Comparison of ENCODE assay signal across 15 cellular contexts in the genomic region with DNA sequence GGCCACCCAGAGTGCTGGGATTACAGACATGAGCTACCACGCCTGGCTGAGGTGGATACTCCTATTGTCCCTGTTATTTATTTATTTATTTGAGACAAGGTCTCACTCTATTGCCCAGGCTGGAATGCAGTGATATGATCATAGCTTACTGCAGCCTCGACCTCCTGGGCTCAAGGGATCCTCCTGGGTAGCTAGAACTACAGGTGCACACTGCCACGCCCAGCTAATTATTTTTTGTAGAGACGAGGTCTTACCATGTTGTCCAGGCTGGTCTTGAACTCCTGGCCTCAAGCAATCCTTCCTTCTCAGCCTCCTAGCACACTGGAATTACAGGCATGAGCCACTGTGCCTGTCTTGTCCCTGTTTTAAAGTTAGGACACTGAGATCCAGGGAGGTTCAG. TPM values are rescaled to one million over a fixed set of nuclear protein-coding genes. Genes with fewer than 3 reads are reported as not detected.
DNase-seq lines count a peak whose midpoint lies in the region; ATAC-seq, FAIRE-seq and TF ChIP-seq lines count a peak whose summit lies in the region.
"Had no signal": no experiment of that assay in that cellular context is flagged by ENCODE, and none has a peak within 500 bp of the region (broad histone marks: within the 10 kb centered on the region; RNA-seq: fewer than 3 reads in every experiment).

No MANE protein-coding gene starts in this region.

- no peak overlapping the region for H3K27ac Mint-ChIP-seq in WTC11
- H3K27ac Mint-ChIP-seq: activated T-helper 2 cell treated with anti-CD3 and anti-CD28 coated beads, Interferon-gamma antibody, Interleukin-2, Interleukin-4, amounts not matched to agents 10 μg/mL and 5 μg/mL and 100 μg/mL, durations not matched to agents 14 hours and 24 hours and 36 hours had no signal

- H3K9me3 ChIP-seq in HepG2 (ENCODE audit: low read length) (no peaks in the 10 kb centered on the region), right lobe of liver (no peaks in the 10 kb centered on the region), RWPE2 (ENCODE audit: severe bottlenecking) (no peaks in the 10 kb centered on the region), endothelial cell of umbilical vein (replicated peaks; ENCODE audit: control insufficient read depth, insufficient read depth, low read length) (no peaks in the 10 kb centered on the region), upper lobe of right lung (no peaks in the 10 kb centered on the region)

- dilution Hi-C loops in endothelial cell of umbilical vein (cut with MboI; ENCODE audit: extremely low pct_ligation_motif_present, low sequenced_read_pairs), result no loop called here

- H3K9ac ChIP-seq in HepG2 (ENCODE audit: insufficient read depth, low read depth, low read length) (no peak overlapping the region), endothelial cell of umbilical vein (replicated peaks; ENCODE audit: extremely low read depth, insufficient read depth, low read length) (no peak overlapping the region)

- H3K4me3 Mint-ChIP-seq in WTC11, result no peak overlapping the region

- no peak overlapping the region for H3K4me3 ChIP-seq in HepG2 (replicated peaks in 1 of 3; ENCODE audit: insufficient read depth in 1 of 3, low read depth in 2 of 3, low read length in 3 of 3)
- H3K4me3 ChIP-seq in right lobe of liver, result no peak overlapping the region
- no peak overlapping the region for H3K4me3 ChIP-seq in RWPE2 (ENCODE audit: severe bottlenecking)
- H3K4me3 ChIP-seq in endothelial cell of umbilical vein (replicated peaks in 1 of 3; ENCODE audit: insufficient read depth in 1 of 3, low read depth in 1 of 3, low read length in 3 of 3), result no peak overlapping the region
- H3K4me3 ChIP-seq in upper lobe of right lung, result no peak overlapping the region

- DNase-seq in HepG2 (ENCODE audit: low spot score), result no peak
- DNase-seq in right lobe of liver, result no peak
- DNase-seq in RWPE2 (ENCODE audit: low spot score), result no peak
- DNase-seq in endothelial cell of umbilical vein (ENCODE audit: low read depth, low spot score), result no peak
- DNase-seq in upper lobe of right lung, result no peak
- DNase-seq in stimulated activated CD4-positive, alpha-beta T cell treated with anti-CD3 and anti-CD28 coated beads, Interleukin-4, amount 100 ng/mL, for 24 hours, result no peak
- no peak for DNase-seq in WTC11 (ENCODE audit: low spot score)
- no peak for DNase-seq in mucosa of gallbladder (ENCODE audit: low spot score)
- DNase-seq: DMS79 treated with DMSO at 0.1 percent for 48 hours; NCI-H1048; stimulated activated CD4-positive, alpha-beta T cell treated with anti-CD3 and anti-CD28 coated beads, Interleukin-2, amount 100 ng/mL, for 48 hours; SW 1271 had no signal

- WGBS in HepG2 (ENCODE audit: low lambda C conversion rate), result 71% methylated on average over 4 of the region's 4 CpGs
- WGBS in right lobe of liver (ENCODE audit: insufficient coverage, low coverage, low lambda C conversion rate, missing lambda C conversion rate), result 96% methylated on average over 3 of the region's 4 CpGs

- peaks cover 6% of the 10 kb centered on the region for H3K27me3 Mint-ChIP-seq in WTC11 (ENCODE audit: low read depth)

- H3K9me1 ChIP-seq in endothelial cell of umbilical vein (replicated peaks; ENCODE audit: control insufficient read depth, extremely low read depth, insufficient read depth, low read length), result no peaks in the 10 kb centered on the region

- H3K79me2 ChIP-seq in HepG2 (ENCODE audit: insufficient read depth, low read length) (no peaks in the 10 kb centered on the region), endothelial cell of umbilical vein (ENCODE audit: control insufficient read depth, insufficient read depth, low read length) (peaks cover 2% of the 10 kb centered on the region)

- TF ChIP-seq POLR2A in HepG2 (IDR thresholded peaks at IDR 0.05; ENCODE audit: insufficient read depth in 1 of 2, low read depth in 2 of 2, low read length in 2 of 2), result no peak
- TF ChIP-seq POLR2A in right lobe of liver (IDR thresholded peaks at IDR 0.05), result no peak
- no peak for TF ChIP-seq POLR2A in endothelial cell of umbilical vein (IDR thresholded peaks at IDR 0.05; ENCODE audit: low read depth, low read length)

- TF ChIP-seq EP300 in HepG2 (IDR thresholded peaks at IDR 0.05; ENCODE audit: low read depth in 2 of 2, low read length in 2 of 2) (no peak), HepG2 (CRISPR knock-in tag; IDR thresholded peaks at IDR 0.05; ENCODE audit: borderline replicate concordance) (no peak)

- FAIRE-seq in HepG2 (lab: Jason Lieb, UNC) (no peak), endothelial cell of umbilical vein (lab: Jason Lieb, UNC) (peak; percentile 43)
- FAIRE-seq: urothelium cell line had no signal

- in situ Hi-C loops in HepG2 (cut with HindIII; ENCODE audit: extremely low pct_ligation_motif_present, low pct_unique_long_range_greater_than_20kb), result no loop called here

- POLR2A ChIA-PET in HepG2 (lab: Yijun Ruan, JAX) (interaction anchor here (1.2 kb wide), 1 partner anchor 16 kb away, joined by 3 read pairs; no protein-coding TSS in a partner anchor), endothelial cell of umbilical vein (lab: Charles Lee) (no interaction called here), WTC11 (lab: Charles Lee) (interaction anchor here (0.5 kb wide), 1 partner anchor 637 kb away, joined by 3 read pairs; no protein-coding TSS in a partner anchor)

- H3K4me2 ChIP-seq in HepG2 (ENCODE audit: low read depth, low read length) (peak overlapping the region; percentile 73), endothelial cell of umbilical vein (ENCODE audit: insufficient read depth, low read length) (no peak overlapping the region)

- no peaks in the 10 kb centered on the region for H3K9me3 Mint-ChIP-seq in WTC11
- H3K9me3 Mint-ChIP-seq: activated T-helper 2 cell treated with anti-CD3 and anti-CD28 coated beads, Interferon-gamma antibody, Interleukin-2, Interleukin-4, amounts not matched to agents 10 μg/mL and 5 μg/mL and 100 μg/mL, durations not matched to agents 14 hours and 24 hours and 36 hours had no signal

- intact Hi-C loops in HepG2 (cut with micrococcal nuclease; ENCODE audit: unreplicated experiment), result no loop called here
- intact Hi-C loops in right lobe of liver (cut with DNase I), result no loop called here
- intact Hi-C loops in endothelial cell of umbilical vein (cut with micrococcal nuclease), result no loop called here
- intact Hi-C loops in upper lobe of right lung (cut with DNase I), result no loop called here

- TF ChIP-seq CTCF in HepG2 (CRISPR knock-in tag; IDR thresholded peaks at IDR 0.05), result no peak
- TF ChIP-seq CTCF in right lobe of liver (IDR thresholded peaks at IDR 0.05), result no peak
- TF ChIP-seq CTCF in RWPE2 (IDR thresholded peaks at IDR 0.05; ENCODE audit: poor library complexity, severe bottlenecking), result no peak
- TF ChIP-seq CTCF in endothelial cell of umbilical vein (IDR thresholded peaks at IDR 0.05; ENCODE audit: extremely low read depth in 1 of 2, insufficient read depth in 1 of 2, low read depth in 1 of 2, low read length in 2 of 2), result no peak
- TF ChIP-seq CTCF in upper lobe of right lung (IDR thresholded peaks at IDR 0.05), result no peak
- no peak for TF ChIP-seq CTCF in WTC11 (IDR thresholded peaks at IDR 0.05)

- H3K36me3 Mint-ChIP-seq in WTC11, result no peaks in the 10 kb centered on the region

- H3K4me1 ChIP-seq in HepG2 (ENCODE audit: insufficient read depth, low read length) (peaks cover 77% of the 10 kb centered on the region), right lobe of liver (peaks cover 0 to 26% (median 9%) of the 10 kb centered on the region in 4 donors), RWPE2 (ENCODE audit: insufficient read depth, poor library complexity, severe bottlenecking) (peaks cover 21% of the 10 kb centered on the region), endothelial cell of umbilical vein (ENCODE audit: control insufficient read depth, extremely low read depth, insufficient read depth, low read length) (peaks cover 34% of the 10 kb centered on the region), upper lobe of right lung (peaks cover 60% of the 10 kb centered on the region)

- TF ChIP-seq RAD21 in HepG2 (CRISPR knock-in tag; IDR thresholded peaks at IDR 0.05), result no peak

- no peaks in the 10 kb centered on the region for H3K36me3 ChIP-seq in HepG2 (replicated peaks in 1 of 2; ENCODE audit: control insufficient read depth in 1 of 2, insufficient read depth in 2 of 2, low read length in 2 of 2)
- no peaks in the 10 kb centered on the region for H3K36me3 ChIP-seq in right lobe of liver
- no peaks in the 10 kb centered on the region for H3K36me3 ChIP-seq in RWPE2 (ENCODE audit: low read depth)
- no peaks in the 10 kb centered on the region for H3K36me3 ChIP-seq in endothelial cell of umbilical vein (ENCODE audit: control insufficient read depth in 2 of 2, extremely low read depth in 1 of 2, insufficient read depth in 2 of 2, low read length in 2 of 2)
- H3K36me3 ChIP-seq in upper lobe of right lung, result no peaks in the 10 kb centered on the region

- peaks cover 13% of the 10 kb centered on the region for H3K4me1 Mint-ChIP-seq in WTC11

- H4K20me1 ChIP-seq in HepG2 (ENCODE audit: insufficient read depth, low read length) (no peaks in the 10 kb centered on the region), endothelial cell of umbilical vein (replicated peaks; ENCODE audit: control insufficient read depth, extremely low read depth, insufficient read depth, low read length) (no peaks in the 10 kb centered on the region)

- no peak overlapping the region for H2AFZ ChIP-seq in HepG2 (ENCODE audit: low read length)
- no peak overlapping the region for H2AFZ ChIP-seq in endothelial cell of umbilical vein (ENCODE audit: low read depth, low read length)

- CTCF ChIA-PET in HepG2 (lab: Yijun Ruan, JAX; ENCODE audit: low intra/inter-chr PET ratio, low total read pairs) (no interaction called here), endothelial cell of umbilical vein (lab: Charles Lee) (interaction anchor here (0.8 to 3.2 kb wide), 6 partner anchors 24 to 106 kb away, joined by 3 to 22 read pairs (median 4); no protein-coding TSS in a partner anchor), WTC11 (lab: Charles Lee) (interaction anchor here (1.0 to 3.2 kb wide), 6 partner anchors 18 to 262 kb away, joined by 3 to 10 read pairs (median 4); no protein-coding TSS in a partner anchor)

- H3K27me3 ChIP-seq in HepG2 (ENCODE audit: control insufficient read depth in 1 of 2, insufficient read depth in 2 of 2, low read length in 2 of 2) (no peaks in the 10 kb centered on the region), right lobe of liver (no peaks in the 10 kb centered on the region), RWPE2 (ENCODE audit: insufficient read depth, poor library complexity, severe bottlenecking) (no peaks in the 10 kb centered on the region), endothelial cell of umbilical vein (ENCODE audit: control insufficient read depth in 2 of 2, insufficient read depth in 2 of 2, low read length in 2 of 2) (no peaks in the 10 kb centered on the region), upper lobe of right lung (no peaks in the 10 kb centered on the region)

- H3K27ac ChIP-seq in HepG2 (ENCODE audit: extremely low read length, insufficient read depth, low read length), result peak overlapping the region; percentile 65
- H3K27ac ChIP-seq in right lobe of liver, result peak overlapping the region in 1 of 3 donors; percentile 13
- peak overlapping the region; percentile 18 for H3K27ac ChIP-seq in RWPE2 (ENCODE audit: poor library complexity, severe bottlenecking)
- no peak overlapping the region for H3K27ac ChIP-seq in endothelial cell of umbilical vein (ENCODE audit: insufficient read depth, low read depth, low read length)
- H3K27ac ChIP-seq in upper lobe of right lung, result peak overlapping the region; percentile 71

- no TSS peak for BruUV-seq in HepG2 (replicated peaks; lab: Mats Ljungman, UMichigan)
- BruUV-seq in endothelial cell of umbilical vein (replicated peaks; lab: Mats Ljungman, UMichigan), result no TSS peak

- no peak for ATAC-seq in HepG2
- ATAC-seq in right lobe of liver, result no peak
- no peak for ATAC-seq in RWPE2 (ENCODE audit: low read depth)
- no peak for ATAC-seq in upper lobe of right lung
- ATAC-seq in WTC11, result no peak
- ATAC-seq: activated CD4-positive, CD25-positive, alpha-beta regulatory T cell treated with anti-CD3 and anti-CD28 coated beads, Interleukin-2, amount 50 U/mL, for 24 hours had no signal

RNA-seq across cellular contexts. Expression of gene LDLRAP1, which starts 5.2 kb away (rescaled TPM):
- total RNA-seq in HepG2 (2016; rRNA removed; fragmentation: Illumina TruSeq; extraction: Trizol) (6.3 and 7.2 TPM in 2 replicates), right lobe of liver (10 to 100 TPM; 15.3 to 24.3 (median 16.7) TPM), endothelial cell of umbilical vein (20.8 and 24.7 TPM in 2 replicates), upper lobe of right lung (35.1 TPM), WTC11 (2021) (14.1 to 16.3 TPM (median 14.2 TPM) in 3 replicates), mucosa of gallbladder (22.8 TPM)
- total RNA-seq in HepG2 (2016; cell fraction: cytosol; rRNA removed; fragmentation: Illumina TruSeq; extraction: Trizol; ENCODE audit: low read depth), result 1.6 and 1.8 TPM in 2 replicates
- 5.6 and 7.1 TPM in 2 replicates for total RNA-seq in HepG2 (2016; cell fraction: insoluble cytoplasmic fraction; rRNA removed; fragmentation: Illumina TruSeq; extraction: Trizol)
- total RNA-seq in HepG2 (2016; cell fraction: membrane; rRNA removed; fragmentation: Illumina TruSeq; extraction: Trizol), result 5.1 and 6.4 TPM in 2 replicates
- 4.2 and 4.7 TPM in 2 replicates for total RNA-seq in HepG2 (2016; cell fraction: nucleus; rRNA removed; fragmentation: Illumina TruSeq; extraction: Trizol)
- polyA plus RNA-seq in HepG2 (2011; rRNA removed) (12.1 and 13.7 TPM in 2 replicates), endothelial cell of umbilical vein (23.1 and 23.6 TPM in 2 replicates)
- polyA plus RNA-seq in HepG2 (2011; cell fraction: cytosol; rRNA removed), result 9.5 and 10.4 TPM in 2 replicates
- 22.0 and 26.7 TPM in 2 replicates for polyA plus RNA-seq in HepG2 (2011; cell fraction: nucleus; rRNA removed)
- 7.7 and 7.8 TPM in 2 replicates for polyA plus RNA-seq in HepG2 (2012)
- 1.6 and 1.8 TPM in 2 replicates for polyA plus RNA-seq in HepG2 (2016; cell fraction: cytosol; fragmentation: Illumina TruSeq; extraction: Trizol; ENCODE audit: low read depth)
- 7.0 and 8.1 TPM in 2 replicates for polyA plus RNA-seq in HepG2 (2016; cell fraction: insoluble cytoplasmic fraction; fragmentation: Illumina TruSeq; extraction: Trizol; ENCODE audit: low read depth)
- polyA plus RNA-seq in HepG2 (2016; cell fraction: membrane; fragmentation: Illumina TruSeq; extraction: Trizol; ENCODE audit: low read depth), result 4.6 and 4.8 TPM in 2 replicates
- 12.0 and 13.6 TPM in 2 replicates for polyA plus RNA-seq in HepG2 (2016; cell fraction: nucleus; fragmentation: Illumina TruSeq; extraction: Trizol; ENCODE audit: insufficient read depth, low read depth)
- polyA minus RNA-seq in HepG2 (2011; rRNA and poly(A)+ RNA removed; ENCODE audit: low replicate concordance), result 12.3 and 19.3 TPM in 2 replicates
- 6.8 and 10.5 TPM in 2 replicates for polyA minus RNA-seq in HepG2 (2011; cell fraction: cytosol; rRNA and poly(A)+ RNA removed)
- polyA minus RNA-seq in HepG2 (2011; cell fraction: nucleus; rRNA and poly(A)+ RNA removed), result 6.1 and 6.2 TPM in 2 replicates
- polyA plus RNA-seq in endothelial cell of umbilical vein (2011; cell fraction: cytosol; rRNA removed), result 22.0 and 22.9 TPM in 2 replicates
- 27.0 and 29.1 TPM in 2 replicates for polyA plus RNA-seq in endothelial cell of umbilical vein (2011; cell fraction: nucleus; rRNA removed)
- polyA plus RNA-seq in endothelial cell of umbilical vein (2012), result 13.5 and 14.5 TPM in 2 replicates
- polyA minus RNA-seq in endothelial cell of umbilical vein, result 19.0 and 19.5 TPM in 2 replicates
- polyA minus RNA-seq in endothelial cell of umbilical vein (2011; cell fraction: cytosol; rRNA and poly(A)+ RNA removed), result 12.2 TPM
- polyA minus RNA-seq in endothelial cell of umbilical vein (2011; cell fraction: nucleus; rRNA and poly(A)+ RNA removed), result 8.3 and 8.6 TPM in 2 replicates
